Comparison of ENCODE assay signal across 9 cellular contexts in the genomic region with DNA sequence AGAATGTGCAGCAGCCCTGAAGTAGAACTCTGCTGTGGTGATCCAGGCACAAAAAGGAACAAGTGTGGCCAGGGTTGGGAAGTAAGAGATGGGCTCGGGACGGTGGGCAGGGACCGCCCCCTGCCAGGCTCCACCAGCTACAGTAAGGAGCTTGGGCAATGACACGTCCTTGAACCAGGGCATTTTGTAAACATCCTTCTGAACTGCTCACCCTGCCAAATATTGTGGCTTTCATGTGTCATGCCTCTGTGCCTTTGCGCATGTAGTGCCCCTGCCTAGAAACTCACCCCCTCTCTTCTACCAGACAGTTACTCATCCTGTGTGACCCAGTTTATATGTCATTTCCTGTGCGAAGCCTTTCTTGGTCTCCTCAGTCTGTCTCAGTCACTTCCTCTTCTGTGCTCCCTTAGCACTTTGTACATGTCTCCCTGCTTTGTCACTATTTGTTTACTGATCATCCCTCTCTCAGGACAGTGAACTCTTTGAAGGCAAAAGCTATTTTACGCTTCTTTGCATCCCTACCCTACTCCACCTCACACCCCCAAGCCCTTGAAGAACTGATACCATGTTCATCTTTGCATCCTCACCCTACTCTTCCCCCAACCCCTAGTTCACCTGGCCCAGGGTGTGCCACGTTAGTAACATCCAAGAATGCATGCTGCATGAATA.
DNase-seq lines count a peak whose midpoint lies in the region; ATAC-seq, FAIRE-seq and TF ChIP-seq lines count a peak whose summit lies in the region.
"Had no signal": no experiment of that assay in that cellular context is flagged by ENCODE, and none has a peak within 500 bp of the region (broad histone marks: within the 10 kb centered on the region; RNA-seq: fewer than 3 reads in every experiment).

No MANE protein-coding gene starts in this region.

- peaks cover 23% of the 10 kb centered on the region for H3K36me3 Mint-ChIP-seq in activated T-helper 1 cell treated with anti-CD3 and anti-CD28 coated beads, Interleukin-12 subunit alpha, Interleukin-12 subunit beta, Interleukin-2, Interleukin-4 antibody, amounts not matched to agents 30 ng/mL and 10 ng/mL and 1 ng/mL, durations not matched to agents 14 hours and 24 hours and 36 hours (ENCODE audit: low read depth)

- intact Hi-C loops in activated T-helper 1 cell treated with anti-CD3 and anti-CD28 coated beads, Interleukin-12 subunit alpha, Interleukin-12 subunit beta, Interleukin-2, Interleukin-4 antibody, amounts not matched to agents 30 ng/mL and 10 ng/mL and 1 ng/mL, durations not matched to agents 14 hours and 24 hours and 36 hours (cut with micrococcal nuclease): loop anchor here (1.0 to 10.0 kb wide), 14 partner anchors 10 to 1191 kb away; no protein-coding TSS in a partner anchor
- intact Hi-C loops in heart right ventricle (cut with DNase I): no loop called here

- no peaks in the 10 kb centered on the region for H3K27me3 Mint-ChIP-seq in activated T-helper 1 cell treated with anti-CD3 and anti-CD28 coated beads, Interleukin-12 subunit alpha, Interleukin-12 subunit beta, Interleukin-2, Interleukin-4 antibody, amounts not matched to agents 30 ng/mL and 10 ng/mL and 1 ng/mL, durations not matched to agents 14 hours and 24 hours and 36 hours (ENCODE audit: insufficient read depth)

- H3K9me3 ChIP-seq in heart right ventricle: peaks cover 0 to 1% (median 0%) of the 10 kb centered on the region in 11 donors

- peak; percentile 99 for FAIRE-seq in GM18507 (lab: Jason Lieb, UNC)
- no peak for FAIRE-seq in D721Med (lab: Jason Lieb, UNC)
- FAIRE-seq: colon had no signal

- H3K4me1 ChIP-seq in heart right ventricle: peaks cover 0 to 19% (median 0%) of the 10 kb centered on the region in 9 donors

- H3K4me3 ChIP-seq in heart right ventricle: no peak overlapping the region

- DNase-seq in GM18507 (ENCODE audit: extremely low spot score, insufficient read length, low read depth) (peak; percentile 68), heart right ventricle (peak in 1 of 2 donors; percentile 14), D721Med (ENCODE audit: insufficient read length, low spot score) (no peak), NCI-H446 treated with DMSO at 0.1 percent for 48 hours (lab: John Stamatoyannopoulos, UW) (no peak)
- DNase-seq in activated T-helper 1 cell treated with anti-CD3 and anti-CD28 coated beads, Interleukin-12 subunit alpha, Interleukin-12 subunit beta, Interleukin-2, Interleukin-4 antibody, amounts not matched to agents 30 ng/mL and 10 ng/mL and 1 ng/mL, durations not matched to agents 14 hours and 24 hours and 36 hours (ENCODE audit: low spot score): peak; percentile 79
- peak; percentile 38 to 64 (median 49) for DNase-seq in stimulated activated CD4-positive, alpha-beta T cell treated with anti-CD3 and anti-CD28 coated beads, Interleukin-1b, Interleukin-23, amount 100 ng/mL, for 24 hours (ENCODE audit: low read depth in 4 of 4, low spot score in 1 of 4)

- TF ChIP-seq CTCF in heart right ventricle (IDR thresholded peaks at IDR 0.05) (no peak), D721Med (IDR thresholded peaks at IDR 0.05; ENCODE audit: insufficient read depth, missing control alignments) (no peak)

- H3K27ac Mint-ChIP-seq in activated T-helper 1 cell treated with anti-CD3 and anti-CD28 coated beads, Interleukin-12 subunit alpha, Interleukin-12 subunit beta, Interleukin-2, Interleukin-4 antibody, amounts not matched to agents 30 ng/mL and 10 ng/mL and 1 ng/mL, durations not matched to agents 14 hours and 24 hours and 36 hours: peak overlapping the region; percentile 99

- H3K27me3 ChIP-seq in heart right ventricle: no peaks in the 10 kb centered on the region

- peaks cover 27% of the 10 kb centered on the region for H3K9me3 Mint-ChIP-seq in activated T-helper 1 cell treated with anti-CD3 and anti-CD28 coated beads, Interleukin-12 subunit alpha, Interleukin-12 subunit beta, Interleukin-2, Interleukin-4 antibody, amounts not matched to agents 30 ng/mL and 10 ng/mL and 1 ng/mL, durations not matched to agents 14 hours and 24 hours and 36 hours

- H3K4me1 Mint-ChIP-seq in activated T-helper 1 cell treated with anti-CD3 and anti-CD28 coated beads, Interleukin-12 subunit alpha, Interleukin-12 subunit beta, Interleukin-2, Interleukin-4 antibody, amounts not matched to agents 30 ng/mL and 10 ng/mL and 1 ng/mL, durations not matched to agents 14 hours and 24 hours and 36 hours (ENCODE audit: low read depth): peaks cover 63% of the 10 kb centered on the region

- ATAC-seq in HG02943 (IDR thresholded peaks at IDR 0.05; ENCODE audit: low read depth, unreplicated experiment): peak; percentile 100
- peak; percentile 34 to 91 (median 82) for ATAC-seq in heart right ventricle

- H3K4me3 Mint-ChIP-seq in activated T-helper 1 cell treated with anti-CD3 and anti-CD28 coated beads, Interleukin-12 subunit alpha, Interleukin-12 subunit beta, Interleukin-2, Interleukin-4 antibody, amounts not matched to agents 30 ng/mL and 10 ng/mL and 1 ng/mL, durations not matched to agents 14 hours and 24 hours and 36 hours: peak overlapping the region; percentile 72

- no peaks in the 10 kb centered on the region for H3K36me3 ChIP-seq in heart right ventricle

- 77 to 84% methylated on average over 8 of the region's 8 CpGs for WGBS in heart right ventricle, 2 donors

- H3K27ac ChIP-seq in heart right ventricle: peak overlapping the region in 2 of 10 donors; percentile 12 to 89

TF ChIP-seq in PFSK-1, 5 proteins besides CTCF, POLR2A, EP300 and RAD21:
- TF ChIP-seq FOXP2 (optimal IDR thresholded peaks at IDR 0.05; ENCODE audit: borderline replicate concordance, extremely low read depth, extremely low read length, insufficient read depth) (peak; percentile 54), REST (IDR thresholded peaks at IDR 0.05; ENCODE audit: insufficient read depth in 1 of 2, low read depth in 2 of 2, low read length in 2 of 2) (no peak)

Comparison
In these comparisons a context has a peak if more than half of its experiments do, and no peak if none do; other contexts are left out.
1. DNase-seq: peak in GM18507 (single experiment), activated T-helper 1 cell treated with anti-CD3 and anti-CD28 coated beads, Interleukin-12 subunit alpha, Interleukin-12 subunit beta, Interleukin-2, Interleukin-4 antibody, amounts not matched to agents 30 ng/mL and 10 ng/mL and 1 ng/mL, durations not matched to agents 14 hours and 24 hours and 36 hours (single experiment) and stimulated activated CD4-positive, alpha-beta T cell treated with anti-CD3 and anti-CD28 coated beads, Interleukin-1b, Interleukin-23, amount 100 ng/mL, for 24 hours (4 of 4); none in D721Med (single experiment) and NCI-H446 treated with DMSO at 0.1 percent for 48 hours (single experiment).